ENCODE assay signal across 14 cellular contexts in the genomic region with DNA sequence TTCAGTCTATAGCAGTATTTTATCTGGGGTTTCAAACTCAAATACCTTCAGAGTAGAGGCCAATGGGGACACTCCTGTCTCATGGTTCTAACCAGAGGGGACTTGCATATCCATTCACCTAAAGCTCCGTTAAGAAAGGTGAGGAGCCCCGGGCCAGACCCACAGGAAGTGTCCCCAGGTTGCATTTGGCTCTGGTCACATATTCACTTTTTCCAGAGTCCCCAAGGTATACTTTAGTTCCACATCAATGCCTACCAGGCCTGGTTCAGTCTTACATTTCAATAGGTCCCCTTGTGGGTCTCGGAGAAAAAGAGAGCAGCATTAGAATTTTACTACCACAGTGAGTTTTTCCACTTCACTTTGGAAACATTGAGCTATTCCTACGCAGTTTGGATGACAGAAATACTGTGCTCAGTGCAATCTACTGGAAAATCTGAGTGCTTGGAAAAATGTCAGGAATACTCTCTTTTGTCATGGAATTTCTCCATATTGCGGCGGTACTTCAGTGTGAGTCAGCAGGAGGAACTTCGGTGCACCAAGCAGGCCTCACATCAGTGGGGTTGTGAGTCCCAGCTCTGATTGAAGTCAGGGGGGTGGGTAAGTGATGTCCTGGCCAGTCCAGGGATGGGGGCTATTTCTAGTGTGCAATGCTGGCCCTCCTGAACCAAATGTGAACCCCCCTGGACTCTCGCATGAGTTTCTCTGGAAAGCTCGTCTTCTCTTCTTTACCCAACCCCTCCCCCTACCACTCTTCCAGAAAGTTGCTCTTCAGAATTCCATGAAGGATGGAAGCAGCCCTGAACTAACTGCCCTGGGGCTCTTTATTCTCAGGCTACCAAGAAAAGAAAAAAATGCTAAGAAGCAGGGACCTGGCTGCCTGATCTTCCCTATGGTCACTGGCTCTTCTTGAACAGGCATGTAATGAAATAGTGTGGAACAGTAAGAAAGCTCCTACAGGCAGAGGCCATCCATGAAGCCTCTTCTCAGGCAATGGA.
DNase-seq lines count a peak whose midpoint lies in the region; ATAC-seq and TF ChIP-seq lines count a peak whose summit lies in the region.
"Had no signal": no experiment of that assay in that cellular context is flagged by ENCODE, and none has a peak within 500 bp of the region (broad histone marks: within the 10 kb centered on the region; RNA-seq: fewer than 3 reads in every experiment).

No MANE protein-coding gene starts in this region.

- no peak for ATAC-seq in effector memory CD8-positive, alpha-beta T cell (replicated peaks)
- ATAC-seq in GM21723 (IDR thresholded peaks at IDR 0.05; ENCODE audit: unreplicated experiment): no peak
- no peak for ATAC-seq in GM19452 (IDR thresholded peaks at IDR 0.05; ENCODE audit: unreplicated experiment)

- no peaks in the 10 kb centered on the region for H3K9me3 ChIP-seq in DOHH2 (ENCODE audit: control insufficient read depth, insufficient read depth, low read length)
- H3K9me3 ChIP-seq: spleen, stomach had no signal

- H3K9me3 Mint-ChIP-seq in effector memory CD8-positive, alpha-beta T cell: no peaks in the 10 kb centered on the region

- H3K27ac ChIP-seq in DOHH2 (ENCODE audit: low read depth, low read length): peak overlapping the region; percentile 99
- H3K27ac ChIP-seq: GM23248, VCaP had no signal

- H3K4me1 Mint-ChIP-seq in effector memory CD8-positive, alpha-beta T cell (ENCODE audit: low read depth in 2 of 2): peaks cover 52 to 79% of the 10 kb centered on the region in 2 donors

- no peaks in the 10 kb centered on the region for H3K79me2 ChIP-seq in DOHH2 (ENCODE audit: control insufficient read depth, low read length)

- peak overlapping the region; percentile 20 for H3K4me2 ChIP-seq in DOHH2 (ENCODE audit: low read length)

- DNase-seq in M059J (ENCODE audit: low read depth) (peak; percentile 89), renal cortical epithelial cell (ENCODE audit: low read depth) (peak; percentile 86), RPMI8226 (no peak), NCI-H526 treated with DMSO at 0.1 percent for 48 hours (lab: John Stamatoyannopoulos, UW) (no peak)
- DNase-seq in effector memory CD8-positive, alpha-beta T cell: no peak
- DNase-seq: GM23248; mammary epithelial cell; NK-92 treated with Interleukin-12 subunit alpha and Interleukin-12 subunit beta, amount 100 ng/mL, for 24 hours; spleen; stomach had no signal

- H3K27me3 Mint-ChIP-seq in effector memory CD8-positive, alpha-beta T cell: no peaks in the 10 kb centered on the region

- H3K4me3 ChIP-seq in DOHH2 (ENCODE audit: low read length): no peak overlapping the region; the same call in 1 of the 2 replicates
- H3K4me3 ChIP-seq: GM23248, spleen, stomach had no signal

- no peaks in the 10 kb centered on the region for H3K9me2 ChIP-seq in DOHH2 (replicated peaks; ENCODE audit: control insufficient read depth, low read length)

- H3K27ac Mint-ChIP-seq in effector memory CD8-positive, alpha-beta T cell: peak overlapping the region; percentile 87 to 97

- no peaks in the 10 kb centered on the region for H4K20me1 ChIP-seq in DOHH2 (ENCODE audit: control insufficient read depth, insufficient read depth, low read depth, low read length)

- no peaks in the 10 kb centered on the region; the same call in 1 of the 2 replicates for H3K36me3 ChIP-seq in DOHH2 (ENCODE audit: control insufficient read depth, low read length)
- H3K36me3 ChIP-seq: stomach had no signal

- peaks cover 46% of the 10 kb centered on the region for H3F3A ChIP-seq in DOHH2 (ENCODE audit: control insufficient read depth, insufficient read depth)

- H3K4me1 ChIP-seq in DOHH2 (ENCODE audit: control insufficient read depth, low read length): peaks cover 94% of the 10 kb centered on the region

- peak overlapping the region; percentile 29 to 31 for H3K4me3 Mint-ChIP-seq in effector memory CD8-positive, alpha-beta T cell

- peaks cover 60% of the 10 kb centered on the region for H3K36me3 Mint-ChIP-seq in effector memory CD8-positive, alpha-beta T cell (ENCODE audit: insufficient read depth)

- H3K27me3 ChIP-seq in DOHH2 (ENCODE audit: control insufficient read depth, low read length): no peaks in the 10 kb centered on the region
- H3K27me3 ChIP-seq: spleen, stomach had no signal

- no peak for TF ChIP-seq CTCF in DOHH2 (IDR thresholded peaks at IDR 0.05; ENCODE audit: low read depth, low read length, poor library complexity, severe bottlenecking)

Comparison
In these comparisons a context has a peak if more than half of its experiments do, and no peak if none do; other contexts are left out.
1. DNase-seq: peak in M059J (single experiment) and renal cortical epithelial cell (single experiment); none in effector memory CD8-positive, alpha-beta T cell (0 of 3), RPMI8226 (single experiment) and NCI-H526 treated with DMSO at 0.1 percent for 48 hours (single experiment).